16 cellular contexts compared by ENCODE assay signal in genomic region chr10:8042032-8042863, GRCh38. TPM values are rescaled to one million over a fixed set of nuclear protein-coding genes. Genes with fewer than 3 reads are reported as not detected.
DNase-seq lines count a peak whose midpoint lies in the region; ATAC-seq and TF ChIP-seq lines count a peak whose summit lies in the region.
"Had no signal": no experiment of that assay in that cellular context is flagged by ENCODE, and none has a peak within 500 bp of the region (broad histone marks: within the 10 kb centered on the region; RNA-seq: fewer than 3 reads in every experiment).

No MANE protein-coding gene starts in this region.

- H3K9ac ChIP-seq in mesendoderm (ENCODE audit: low read length) = no peak overlapping the region

- intact Hi-C loops in cardiac septum (cut with DNase I) = no loop called here
- intact Hi-C loops in heart left ventricle (cut with DNase I) = no loop called here
- intact Hi-C loops in activated B cell treated with CpG ODN at 0.5 μM for 24 hours (cut with micrococcal nuclease) = loop anchor here (10.0 kb wide), 1 partner anchor 517 kb away; no protein-coding TSS in a partner anchor
- intact Hi-C loops in esophagus squamous epithelium (cut with DNase I) = no loop called here

- H3K4ac ChIP-seq in mesendoderm (ENCODE audit: low read depth, low read length) = no peak overlapping the region

- H3K9me3 ChIP-seq in heart left ventricle (no peaks in the 10 kb centered on the region), esophagus squamous epithelium (no peaks in the 10 kb centered on the region)
- H3K9me3 ChIP-seq: left ventricle myocardium inferior, sigmoid colon had no signal

- H3K79me1 ChIP-seq in mesendoderm (ENCODE audit: low read length) = no peaks in the 10 kb centered on the region

- no peaks in the 10 kb centered on the region for H3K36me3 Mint-ChIP-seq in activated B cell treated with CpG ODN at 0.5 μM for 24 hours (ENCODE audit: low read depth)

- H2BK120ac ChIP-seq in mesendoderm (ENCODE audit: low read depth, low read length) = no peak overlapping the region

- H3K36me3 ChIP-seq in heart left ventricle (no peaks in the 10 kb centered on the region), mesendoderm (ENCODE audit: control insufficient read depth, insufficient read depth, low read length) (no peaks in the 10 kb centered on the region), esophagus squamous epithelium (no peaks in the 10 kb centered on the region)
- H3K36me3 ChIP-seq: left ventricle myocardium inferior, sigmoid colon had no signal

- peak overlapping the region; percentile 31 for H2AK5ac ChIP-seq in mesendoderm (ENCODE audit: low read length)

- H3K56ac ChIP-seq in mesendoderm (ENCODE audit: low read length) = peak overlapping the region; percentile 49

- no peak overlapping the region for H3K23ac ChIP-seq in mesendoderm (ENCODE audit: low read length)

- POLR2A ChIA-PET in activated B cell treated with CpG ODN at 0.5 μM for 24 hours (lab: Charles Lee) = no interaction called here

- H3K9me3 Mint-ChIP-seq in activated B cell treated with CpG ODN at 0.5 μM for 24 hours = peaks cover 10% of the 10 kb centered on the region
- H3K9me3 Mint-ChIP-seq in stimulated activated naive CD8-positive, alpha-beta T cell treated with anti-CD3 and anti-CD28 coated beads, Interleukin-15, amount 100 ng/mL, for 72 hours = no peaks in the 10 kb centered on the region

- no peak overlapping the region for H3K4me3 ChIP-seq in heart left ventricle
- H3K4me3 ChIP-seq in mesendoderm (ENCODE audit: low read length) = no peak overlapping the region
- H3K4me3 ChIP-seq in esophagus squamous epithelium = no peak overlapping the region
- H3K4me3 ChIP-seq: left ventricle myocardium inferior, sigmoid colon had no signal

- H3K79me2 ChIP-seq in mesendoderm (ENCODE audit: control insufficient read depth, insufficient read depth, low read length) = no peaks in the 10 kb centered on the region

- H3K27ac ChIP-seq in heart left ventricle = no peak overlapping the region
- H3K27ac ChIP-seq in mesendoderm (ENCODE audit: low read depth, low read length) = no peak overlapping the region
- no peak overlapping the region for H3K27ac ChIP-seq in esophagus squamous epithelium
- H3K27ac ChIP-seq: left ventricle myocardium inferior, sigmoid colon had no signal

- H3K27me3 ChIP-seq in heart left ventricle (peaks cover 81 to 100% (median 99%) of the 10 kb centered on the region in 9 donors), mesendoderm (ENCODE audit: insufficient read depth, low read length, poor library complexity) (peaks cover 44% of the 10 kb centered on the region), esophagus squamous epithelium (peaks cover 27 to 100% (median 68%) of the 10 kb centered on the region in 4 donors)

- H2BK5ac ChIP-seq in mesendoderm (ENCODE audit: low read length) = no peak overlapping the region

- peak overlapping the region; percentile 26 for H3K4me3 Mint-ChIP-seq in activated B cell treated with CpG ODN at 0.5 μM for 24 hours
- H3K4me3 Mint-ChIP-seq in stimulated activated naive CD8-positive, alpha-beta T cell treated with anti-CD3 and anti-CD28 coated beads, Interleukin-15, amount 100 ng/mL, for 72 hours = peak overlapping the region; percentile 3 to 76

- H3K4me1 ChIP-seq in heart left ventricle (peaks cover 0 to 42% (median 16%) of the 10 kb centered on the region in 12 donors), mesendoderm (ENCODE audit: control insufficient read depth, low read depth, low read length) (peaks cover 28% of the 10 kb centered on the region), esophagus squamous epithelium (peaks cover 14 to 58% (median 18%) of the 10 kb centered on the region in 3 donors)

- DNase-seq in cardiac septum (ENCODE audit: low spot score) = peak; percentile 63
- DNase-seq in heart left ventricle = no peak
- DNase-seq in activated B cell treated with CpG ODN at 0.5 μM for 24 hours = no peak
- peak; percentile 16 for DNase-seq in mesendoderm
- DNase-seq in stimulated activated naive CD8-positive, alpha-beta T cell treated with anti-CD3 and anti-CD28 coated beads, Interleukin-15, amount 100 ng/mL, for 72 hours = peak in 1 of 2 donors; percentile 9
- DNase-seq in HuH-7 (ENCODE audit: low spot score) = no peak
- DNase-seq in esophagus squamous epithelium (lab: John Stamatoyannopoulos, UW) = no peak
- DNase-seq: activated gamma-delta T cell; dermis blood vessel endothelial cell; KG1; left ventricle myocardium inferior; NCI-H1105; sigmoid colon; stimulated activated CD4-positive, alpha-beta T cell treated with anti-CD3 and anti-CD28 coated beads, Interleukin-4, amount 100 ng/mL, for 24 hours had no signal

- no peak for TF ChIP-seq POLR2A in heart left ventricle (IDR thresholded peaks at IDR 0.05)
- no peak for TF ChIP-seq POLR2A in esophagus squamous epithelium (IDR thresholded peaks at IDR 0.05)

- peaks cover 43% of the 10 kb centered on the region for H3K4me1 Mint-ChIP-seq in activated B cell treated with CpG ODN at 0.5 μM for 24 hours
- H3K4me1 Mint-ChIP-seq in stimulated activated naive CD8-positive, alpha-beta T cell treated with anti-CD3 and anti-CD28 coated beads, Interleukin-15, amount 100 ng/mL, for 72 hours = peaks cover 85% of the 10 kb centered on the region

- H3K27me3 Mint-ChIP-seq in activated B cell treated with CpG ODN at 0.5 μM for 24 hours = peaks cover 91% of the 10 kb centered on the region
- peaks cover 100% of the 10 kb centered on the region for H3K27me3 Mint-ChIP-seq in stimulated activated naive CD8-positive, alpha-beta T cell treated with anti-CD3 and anti-CD28 coated beads, Interleukin-15, amount 100 ng/mL, for 72 hours

- no peak overlapping the region for H3K18ac ChIP-seq in mesendoderm (ENCODE audit: low read length)

- H2BK15ac ChIP-seq in mesendoderm (replicated peaks; ENCODE audit: low read depth) = no peak overlapping the region

- CTCF ChIA-PET in activated B cell treated with CpG ODN at 0.5 μM for 24 hours (lab: Charles Lee) = no interaction called here

- no peak overlapping the region for H4K8ac ChIP-seq in mesendoderm (ENCODE audit: low read depth, low read length)

- ATAC-seq in heart left ventricle (no peak), activated B cell treated with CpG ODN at 0.5 μM for 24 hours (ENCODE audit: low read depth) (no peak), GM19035 (IDR thresholded peaks at IDR 0.05; ENCODE audit: unreplicated experiment) (no peak)
- no peak for ATAC-seq in stimulated activated naive CD8-positive, alpha-beta T cell treated with anti-CD3 and anti-CD28 coated beads, Interleukin-15, amount 100 ng/mL, for 72 hours

- peak overlapping the region; percentile 12 for H3K4me2 ChIP-seq in mesendoderm (ENCODE audit: low read length)

- 6 to 8% (median 7%) methylated on average over 17 to 18 of the region's 18 CpGs for WGBS in heart left ventricle, 4 donors
- WGBS in mesendoderm (ENCODE audit: extremely low coverage, insufficient coverage, low lambda C conversion rate) = no CpG with 5 or more reads among the region's 18 CpGs
- 14 to 21% methylated on average over 11 to 16 of the region's 18 CpGs for WGBS in esophagus squamous epithelium, 2 donors

- H4K5ac ChIP-seq in mesendoderm (ENCODE audit: low read length) = no peak overlapping the region

- TF ChIP-seq CTCF in heart left ventricle (IDR thresholded peaks at IDR 0.05) = no peak
- no peak for TF ChIP-seq CTCF in activated B cell treated with CpG ODN at 0.5 μM for 24 hours (IDR thresholded peaks at IDR 0.05)
- no peak for TF ChIP-seq CTCF in esophagus squamous epithelium (IDR thresholded peaks at IDR 0.05)

- no peak overlapping the region for H3K27ac Mint-ChIP-seq in activated B cell treated with CpG ODN at 0.5 μM for 24 hours
- H3K27ac Mint-ChIP-seq in stimulated activated naive CD8-positive, alpha-beta T cell treated with anti-CD3 and anti-CD28 coated beads, Interleukin-15, amount 100 ng/mL, for 72 hours = peak overlapping the region in 1 of 2 donors; percentile 56

RNA-seq across cellular contexts. Expression of gene GATA3, which starts 12.2 kb away (rescaled TPM):
- total RNA-seq in cardiac septum (1.2 TPM), heart left ventricle (1 to 10 TPM in 7 of 9 donors, under 1 TPM in 2; 0.71 to 3.4 (median 1.4) TPM), activated B cell treated with CpG ODN at 0.5 μM for 24 hours (0.34 and 0.53 TPM in 2 replicates), esophagus squamous epithelium (1 to 10 TPM in 1 of 4 donors, under 1 TPM in 2, not detected in 1; 0.35 to 1.3 (median 0.40) TPM)
- 1 to 10 TPM; 1.0 to 1.1 TPM for polyA plus RNA-seq in heart left ventricle
- polyA plus RNA-seq in mesendoderm (2013, experiment 1 of 2) = 7.2 TPM
- 6.2 TPM for polyA plus RNA-seq in mesendoderm (2013, experiment 2 of 2)
- total RNA-seq: fibroblast of lung, sigmoid colon had no signal
- polyA plus RNA-seq: fibroblast of lung had no signal

Comparison
In these comparisons a context has a peak if more than half of its experiments do, and no peak if none do; other contexts are left out.
1. DNase-seq: peak in cardiac septum (single experiment) and mesendoderm (single experiment); none in heart left ventricle (0 of 5), activated B cell treated with CpG ODN at 0.5 μM for 24 hours (single experiment), HuH-7 (single experiment) and esophagus squamous epithelium (single experiment).